1 cellular context compared by ENCODE assay signal in genomic region chrX:107700317-107700774, GRCh38.
TF ChIP-seq lines count a peak whose summit lies in the region.

No MANE protein-coding gene starts in this region.

TF ChIP-seq in endothelial cell of umbilical vein, 7 proteins besides CTCF, POLR2A, EP300 and RAD21:
- TF ChIP-seq EZH2 (IDR thresholded peaks at IDR 0.05; ENCODE audit: borderline replicate concordance, low read depth, low read length, severe bottlenecking) (no peak), FOS (IDR thresholded peaks at IDR 0.05; ENCODE audit: borderline replicate concordance, insufficient read depth, low read length) (no peak), MAX (IDR thresholded peaks at IDR 0.05; ENCODE audit: insufficient read depth, insufficient read length) (no peak), POLR2AphosphoS5 (IDR thresholded peaks at IDR 0.05; ENCODE audit: insufficient read depth, low read depth, low read length) (no peak), MYC (IDR thresholded peaks at IDR 0.05; ENCODE audit: low read depth, low read length) (no peak), GATA2 (IDR thresholded peaks at IDR 0.05; ENCODE audit: insufficient read depth, insufficient read length, low read depth, low read length) (no peak), JUN (IDR thresholded peaks at IDR 0.05; ENCODE audit: borderline replicate concordance, insufficient read depth, insufficient read length, low read depth) (no peak)
